ENCODE assay signal across 8 cellular contexts in genomic region chr16:56513972-56514371, GRCh38. TPM values are rescaled to one million over a fixed set of nuclear protein-coding genes. Genes with fewer than 3 reads are reported as not detected.
A peak's percentile ranks its signal among the peaks of the same experiment; 100 is the strongest.
DNase-seq lines count a peak whose midpoint lies in the region; ATAC-seq and TF ChIP-seq lines count a peak whose summit lies in the region.

No MANE protein-coding gene starts in this region.

- H3K9me3 ChIP-seq in adrenal gland (replicated peaks in 1 of 3) = no peaks in the 10 kb centered on the region

- WGBS in adrenal gland, 4 donors = 44 to 60% (median 49%) methylated on average over 3 of the region's 3 CpGs

- H3K36me3 ChIP-seq in adrenal gland (replicated peaks in 1 of 2) = peaks cover 0 to 13% of the 10 kb centered on the region in 2 donors

- H3K27ac ChIP-seq in adrenal gland = peak overlapping the region in 3 of 5 donors; percentile 12 to 97 (median 32)

- H3K4me3 ChIP-seq in adrenal gland (no peak overlapping the region), skeletal muscle cell (ENCODE audit: low read depth, low read length) (no peak overlapping the region)

- H3K4me1 ChIP-seq in adrenal gland (replicated peaks in 1 of 2) = peaks cover 9 to 62% of the 10 kb centered on the region in 2 donors

- peak; percentile 85 for DNase-seq in DMS 273 treated with DMSO at 0.1 percent for 48 hours (lab: John Stamatoyannopoulos, UW)
- DNase-seq in RPMI7951 (ENCODE audit: low read depth) = peak; percentile 67
- peak; percentile 48 to 83 (median 56) for DNase-seq in adrenal gland
- no peak for DNase-seq in left cardiac atrium
- peak; percentile 36 for DNase-seq in skeletal muscle cell (ENCODE audit: low read depth)

- TF ChIP-seq POLR2A in adrenal gland (IDR thresholded peaks at IDR 0.05) = no peak

- peak; percentile 54 for ATAC-seq in HG03565 (IDR thresholded peaks at IDR 0.05; ENCODE audit: unreplicated experiment)
- ATAC-seq in left cardiac atrium = peak; percentile 60 to 66
- no peak for ATAC-seq in GM19023 (IDR thresholded peaks at IDR 0.05; ENCODE audit: unreplicated experiment)
- ATAC-seq in GM19395 (IDR thresholded peaks at IDR 0.05; ENCODE audit: unreplicated experiment) = no peak

- peak; percentile 41 to 75 (median 69) for TF ChIP-seq CTCF in adrenal gland (IDR thresholded peaks at IDR 0.05)

- intact Hi-C loops in adrenal gland (cut with DNase I) = no loop called here
- intact Hi-C loops in left cardiac atrium (cut with DNase I) = loop anchor here (2.0 to 10.0 kb wide), 2 partner anchors 181 to 187 kb away; no protein-coding TSS in a partner anchor

- H3K27me3 ChIP-seq in adrenal gland = no peaks in the 10 kb centered on the region

RNA-seq across cellular contexts. Expression of gene BBS2, which starts 5.9 kb away (rescaled TPM):
- total RNA-seq in RPMI7951 (2014; rRNA removed; shearing (Covaris generic)) = 41.6 and 44.3 TPM in 2 replicates
- total RNA-seq in adrenal gland = 100 to 1,000 TPM; 115 to 284 (median 161) TPM
- 100 to 1,000 TPM; 156 to 357 (median 324) TPM for polyA plus RNA-seq in adrenal gland
- 10 to 100 TPM; 39.4 to 55.0 TPM for total RNA-seq in left cardiac atrium

RNA-seq across cellular contexts. Expression of gene MT4, which starts 50.9 kb away (rescaled TPM):
- not detected in 2 replicates for total RNA-seq in RPMI7951 (2014; rRNA removed; shearing (Covaris generic))
- total RNA-seq in adrenal gland (not detected), left cardiac atrium (not detected)
- not detected for polyA plus RNA-seq in adrenal gland

Comparison
In these comparisons a context has a peak if more than half of its experiments do, and no peak if none do; other contexts are left out.
1. ATAC-seq: peak in HG03565 (single experiment) and left cardiac atrium (2 of 2); none in GM19023 (single experiment) and GM19395 (single experiment).
2. intact Hi-C loops: an anchor here in left cardiac atrium (2.0 to 10.0 kb wide); none called in adrenal gland.